21 cellular contexts compared by ENCODE assay signal in genomic region chr2:19508-19907, GRCh38. TPM values are rescaled to one million over a fixed set of nuclear protein-coding genes. Genes with fewer than 3 reads are reported as not detected.
"Had no signal": no experiment of that assay in that cellular context is flagged by ENCODE, and none has a peak within 500 bp of the region (broad histone marks: within the 10 kb centered on the region; RNA-seq: fewer than 3 reads in every experiment).

No MANE protein-coding gene starts in this region.

- H3K36me3 ChIP-seq: heart right ventricle, left ventricle myocardium inferior, spleen, thyroid gland had no signal

- H3K27me3 ChIP-seq: thyroid gland had no signal

- H3K4me1 ChIP-seq: heart right ventricle, left ventricle myocardium inferior, thyroid gland had no signal

- FAIRE-seq: endometrium had no signal

- ATAC-seq: heart right ventricle, T-helper 17 cell had no signal

- DNase-seq: activated CD4-positive, alpha-beta memory T cell treated with anti-CD3 and anti-CD28 coated beads for 36 hours; activated CD4-positive, alpha-beta T cell treated with anti-CD3 and anti-CD28 coated beads for 48 hours; activated CD4-positive, CD25-positive, alpha-beta regulatory T cell; activated effector memory CD4-positive, alpha-beta T cell treated with anti-CD3 and anti-CD28 coated beads, Interleukin-2, amount 50 U/mL, for 16 hours; activated naive CD4-positive, alpha-beta T cell treated with anti-CD3 and anti-CD28 coated beads, Interleukin-2, amount 10 ng/mL, durations not matched to agents 7 days and 5 days; activated T-cell treated with anti-CD3 and anti-CD28 coated beads, Interleukin-2, amount 50 U/mL, for 72 hours; cerebellar nuclear complex; foreskin fibroblast; heart right ventricle; left ventricle myocardium inferior; midbrain; naive B cell; retina; spleen; stimulated activated CD4-positive, alpha-beta T cell treated with anti-CD3 and anti-CD28 coated beads, Interleukin-4, amount 100 ng/mL, for 1 hour; stimulated activated naive CD4-positive, alpha-beta T cell; substantia nigra; T-helper 17 cell; thyroid gland had no signal

- H3K4me3 ChIP-seq: heart right ventricle, left ventricle myocardium inferior, spleen, thyroid gland had no signal

- H3K27ac ChIP-seq: heart right ventricle, left ventricle myocardium inferior, spleen, thyroid gland had no signal

- H3K9me3 ChIP-seq: heart right ventricle, left ventricle myocardium inferior, thyroid gland had no signal

RNA-seq across cellular contexts. Expression of gene FAM110C, which starts 26.8 kb away (rescaled TPM):
- total RNA-seq: fibroblast of lung had no signal
- polyA plus RNA-seq: fibroblast of lung had no signal
